1 cellular context compared by ENCODE assay signal in genomic region chr20:50353289-50353961, GRCh38.
TF ChIP-seq lines count a peak whose summit lies in the region.

No MANE protein-coding gene starts in this region.

TF ChIP-seq in HepG2, 621 proteins besides CTCF, POLR2A, EP300 and RAD21 (continued from another document and continues in another):
- TF ChIP-seq ZEB1 (IDR thresholded peaks at IDR 0.05; ENCODE audit: insufficient replicate concordance, low read depth) (peak; percentile 61), E2F2 (CRISPR knock-in tag; IDR thresholded peaks at IDR 0.05; ENCODE audit: borderline replicate concordance) (no peak), MYC (CRISPR knock-in tag; IDR thresholded peaks at IDR 0.05; ENCODE audit: borderline replicate concordance) (peak; percentile 67; the same call in 1 of the 2 replicates), JUN (CRISPR knock-in tag; IDR thresholded peaks at IDR 0.05) (no peak), ZMAT3 (CRISPR knock-in tag; conservative IDR thresholded peaks at IDR 0.05) (no peak), GABPB1 (CRISPR knock-in tag; IDR thresholded peaks at IDR 0.05) (peak; percentile 39; the same call in 1 of the 2 replicates), ZFP41 (CRISPR knock-in tag; IDR thresholded peaks at IDR 0.05; ENCODE audit: borderline replicate concordance) (peak; percentile 15; the same call in 1 of the 2 replicates), TRAFD1 (CRISPR knock-in tag; IDR thresholded peaks at IDR 0.05; ENCODE audit: borderline replicate concordance) (0 out of 2 replicates have a peak, but pooled peaks have one; percentile 76), ZXDC (CRISPR knock-in tag; IDR thresholded peaks at IDR 0.05) (peak; percentile 60; the same call in 1 of the 2 replicates), PRDM15 (CRISPR knock-in tag; IDR thresholded peaks at IDR 0.05) (no peak), ZNF768 (CRISPR knock-in tag; IDR thresholded peaks at IDR 0.05) (peak; percentile 39; the same call in 1 of the 2 replicates), ZFP36L2 (CRISPR knock-in tag; IDR thresholded peaks at IDR 0.05) (no peak), POGZ (CRISPR knock-in tag; IDR thresholded peaks at IDR 0.05) (no peak), SAP130 (CRISPR knock-in tag; IDR thresholded peaks at IDR 0.05; ENCODE audit: low read depth) (peak; percentile 56), ZNF24 (IDR thresholded peaks at IDR 0.05) (no peak), CEBPZ (IDR thresholded peaks at IDR 0.05; ENCODE audit: low read length) (no peak), ZNF639 (CRISPR knock-in tag; conservative IDR thresholded peaks at IDR 0.05) (no peak), EZH2 (conservative IDR thresholded peaks at IDR 0.05; ENCODE audit: low read depth, low read length) (no peak), MIER3 (CRISPR knock-in tag; IDR thresholded peaks at IDR 0.05; ENCODE audit: borderline replicate concordance) (peak; percentile 35; the same call in 1 of the 2 replicates), ZNF772 (CRISPR knock-in tag; IDR thresholded peaks at IDR 0.05) (peak; percentile 59; the same call in 1 of the 2 replicates), ZBTB39 (CRISPR knock-in tag; IDR thresholded peaks at IDR 0.05) (peak; percentile 90; the same call in 1 of the 2 replicates), SMAD3 (CRISPR knock-in tag; IDR thresholded peaks at IDR 0.05) (no peak), HOXA3 (CRISPR knock-in tag; IDR thresholded peaks at IDR 0.05) (peak; percentile 52; the same call in 1 of the 2 replicates), IRF2 (CRISPR knock-in tag; IDR thresholded peaks at IDR 0.05) (peak; percentile 41; the same call in 1 of the 2 replicates), MLX (CRISPR knock-in tag; IDR thresholded peaks at IDR 0.05) (no peak), ZNF629 (CRISPR knock-in tag; conservative IDR thresholded peaks at IDR 0.05) (peak; percentile 61), ZNF746 (CRISPR knock-in tag; IDR thresholded peaks at IDR 0.05) (peak; percentile 62; the same call in 1 of the 2 replicates), CBX2 (IDR thresholded peaks at IDR 0.05; ENCODE audit: low read depth, low read length) (no peak), CBX2 (CRISPR knock-in tag; IDR thresholded peaks at IDR 0.05; ENCODE audit: low read depth) (no peak), PBX3 (CRISPR knock-in tag; IDR thresholded peaks at IDR 0.05; ENCODE audit: borderline replicate concordance) (no peak)
